In genomic region chr5:169442354-169443248, GRCh38 we compare ENCODE assay signal across 20 cellular contexts.
DNase-seq lines count a peak whose midpoint lies in the region; ATAC-seq and TF ChIP-seq lines count a peak whose summit lies in the region.
"Had no signal": no experiment of that assay in that cellular context is flagged by ENCODE, and none has a peak within 500 bp of the region (broad histone marks: within the 10 kb centered on the region; RNA-seq: fewer than 3 reads in every experiment).

No MANE protein-coding gene starts in this region.

- TF ChIP-seq CTCF in AG10803 (conservative IDR thresholded peaks at IDR 0.05; ENCODE audit: low read length), result no peak
- no peak for TF ChIP-seq CTCF in NB4 (IDR thresholded peaks at IDR 0.05; ENCODE audit: low read depth, low read length)
- no peak for TF ChIP-seq CTCF in fibroblast of mammary gland (conservative IDR thresholded peaks at IDR 0.05; ENCODE audit: control insufficient read depth, insufficient read depth, low read depth, low read length)
- TF ChIP-seq CTCF in PC-3 (conservative IDR thresholded peaks at IDR 0.05; ENCODE audit: low read depth, low read length), result no peak

- H3K4me2 ChIP-seq in PC-3 (ENCODE audit: low read length), result no peak overlapping the region

- intact Hi-C loops in PC-3 (cut with micrococcal nuclease), result no loop called here

- no peaks in the 10 kb centered on the region for H3K9me3 ChIP-seq in PC-3 (ENCODE audit: low read length)
- H3K9me3 ChIP-seq: HAP-1, mucosa of descending colon, upper lobe of left lung had no signal

- H3K9ac ChIP-seq in rectal smooth muscle tissue (ENCODE audit: low read length) (no peak overlapping the region), PC-3 (ENCODE audit: low read length) (no peak overlapping the region)

- H3K4me3 ChIP-seq in AG10803 (ENCODE audit: low read length) (no peak overlapping the region), NB4 (ENCODE audit: low read depth, low read length) (no peak overlapping the region), fibroblast of mammary gland (ENCODE audit: control insufficient read depth, low read depth, low read length) (no peak overlapping the region), rectal smooth muscle tissue (ENCODE audit: low read length) (no peak overlapping the region), PC-3 (ENCODE audit: low read length) (no peak overlapping the region)
- H3K4me3 ChIP-seq: HAP-1, mucosa of descending colon, upper lobe of left lung had no signal

- no peaks in the 10 kb centered on the region for H3K9me2 ChIP-seq in PC-3 (replicated peaks; ENCODE audit: low read length)

- no peak overlapping the region for H2AFZ ChIP-seq in PC-3 (ENCODE audit: low read length)

- CTCF ChIA-PET in PC-3 (lab: Charles Lee), result no interaction called here

- H3K79me2 ChIP-seq in PC-3 (ENCODE audit: low read length), result no peaks in the 10 kb centered on the region

- H3F3A ChIP-seq in PC-3 (ENCODE audit: low read length, unreplicated experiment), result no peaks in the 10 kb centered on the region

- POLR2A ChIA-PET in PC-3 (lab: Charles Lee; ENCODE audit: unreplicated experiment), result no interaction called here

- no TSS peak for BruUV-seq in PC-3 (replicated peaks; lab: Mats Ljungman, UMichigan)

- ATAC-seq in PC-3, result no peak
- ATAC-seq: activated CD8-positive, alpha-beta memory T cell treated with anti-CD3 and anti-CD28 coated beads, Interleukin-2, amount 10 ng/mL, durations not matched to agents 7 days and 5 days; CD8-positive, alpha-beta T cell; foreskin keratinocyte; mucosa of descending colon had no signal

- H3K27ac ChIP-seq in rectal smooth muscle tissue (ENCODE audit: low read depth, low read length) (peak overlapping the region; percentile 41), PC-3 (ENCODE audit: low read length) (no peak overlapping the region)
- H3K27ac ChIP-seq: foreskin keratinocyte, upper lobe of left lung had no signal

- H3K36me3 ChIP-seq in rectal smooth muscle tissue (ENCODE audit: control insufficient read depth, insufficient read depth, low read length), result no peaks in the 10 kb centered on the region
- H3K36me3 ChIP-seq in PC-3 (ENCODE audit: low read depth, low read length), result no peaks in the 10 kb centered on the region
- H3K36me3 ChIP-seq: HAP-1, upper lobe of left lung had no signal

- DNase-seq in AG10803 (ENCODE audit: low read depth), result peak; percentile 42
- peak; percentile 29 for DNase-seq in NB4 (ENCODE audit: low read depth)
- DNase-seq in fibroblast of mammary gland (ENCODE audit: low read depth), result peak; percentile 63
- DNase-seq in DMS53 treated with DMSO at 0.1 percent for 48 hours (lab: John Stamatoyannopoulos, UW; ENCODE audit: unreplicated experiment), result no peak
- no peak for DNase-seq in PC-3
- no peak for DNase-seq in AG20443 (ENCODE audit: low spot score)
- no peak for DNase-seq in effector CD4-positive, alpha-beta T cell
- DNase-seq: activated CD4-positive, CD25-positive, alpha-beta regulatory T cell treated with anti-CD3 and anti-CD28 coated beads, Interleukin-2, amount 50 U/mL, for 72 hours; activated CD8-positive, alpha-beta memory T cell treated with anti-CD3 and anti-CD28 coated beads, Interleukin-2, amount 10 ng/mL, durations not matched to agents 7 days and 5 days; CD8-positive, alpha-beta T cell; foreskin keratinocyte; kidney glomerular epithelial cell; MM.1S; NCI-H1930; NCI-H526; stimulated activated naive CD4-positive, alpha-beta T cell treated with Interleukin-2 at 50 U/mL for 16 hours; upper lobe of left lung had no signal

- H3K4me1 ChIP-seq in rectal smooth muscle tissue (ENCODE audit: control insufficient read depth, insufficient read depth, low read length), result peaks cover 13% of the 10 kb centered on the region
- H3K4me1 ChIP-seq in PC-3 (ENCODE audit: insufficient read depth, low read length), result no peaks in the 10 kb centered on the region
- H3K4me1 ChIP-seq: foreskin keratinocyte, HAP-1, upper lobe of left lung had no signal

- H4K20me1 ChIP-seq in PC-3 (ENCODE audit: low read length), result no peaks in the 10 kb centered on the region

- TF ChIP-seq POLR2A in NB4 (IDR thresholded peaks at IDR 0.05; ENCODE audit: extremely low read depth, insufficient read length), result no peak

- H3K27me3 ChIP-seq in rectal smooth muscle tissue (ENCODE audit: control insufficient read depth, insufficient read depth, low read length) (no peaks in the 10 kb centered on the region), PC-3 (ENCODE audit: low read length) (peaks cover 20% of the 10 kb centered on the region)
- H3K27me3 ChIP-seq: upper lobe of left lung had no signal

Comparison
In these comparisons a context has a peak if more than half of its experiments do, and no peak if none do; other contexts are left out.
1. DNase-seq: peak in AG10803 (single experiment), NB4 (single experiment) and fibroblast of mammary gland (single experiment); none in DMS53 treated with DMSO at 0.1 percent for 48 hours (single experiment), PC-3 (single experiment), AG20443 (single experiment) and effector CD4-positive, alpha-beta T cell (single experiment).